In the genomic region with DNA sequence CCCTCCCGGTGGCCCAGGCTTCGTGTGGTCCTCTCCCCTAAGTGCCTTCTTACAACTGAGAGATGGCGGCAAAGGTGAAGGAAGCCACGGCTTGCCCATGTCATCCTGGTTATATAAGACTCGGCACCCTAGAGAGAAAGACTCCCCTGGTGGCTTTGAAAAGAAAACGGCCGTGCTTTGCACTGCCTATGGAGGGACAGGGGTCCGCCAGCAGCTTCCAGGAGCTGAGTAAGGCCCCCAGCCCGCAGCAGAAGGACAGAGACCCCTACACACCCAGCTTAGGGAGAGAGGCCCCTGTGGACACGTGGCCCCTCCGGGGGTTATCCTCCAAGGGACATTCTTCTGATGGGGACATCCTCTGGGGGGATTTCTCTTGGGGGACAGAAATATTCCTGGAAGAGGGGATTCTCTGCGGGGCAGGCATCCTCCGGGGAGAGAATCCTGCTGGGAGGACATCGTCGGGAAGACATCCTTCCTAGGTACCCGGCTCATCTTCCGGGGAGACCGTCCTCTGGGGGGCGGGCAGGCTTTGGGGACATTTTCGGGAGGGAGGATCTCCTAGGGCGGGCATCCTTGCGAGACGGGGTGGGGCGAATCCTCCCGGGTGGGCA, we compare ENCODE assay signal across 1 cellular context.
A peak's percentile ranks its signal among the peaks of the same experiment; 100 is the strongest.
TF ChIP-seq lines count a peak whose summit lies in the region.

No MANE protein-coding gene starts in this region.

TF ChIP-seq in HepG2, 621 proteins besides CTCF, POLR2A, EP300 and RAD21 (continued from another document and continues in another):
- TF ChIP-seq, protein P1, sequence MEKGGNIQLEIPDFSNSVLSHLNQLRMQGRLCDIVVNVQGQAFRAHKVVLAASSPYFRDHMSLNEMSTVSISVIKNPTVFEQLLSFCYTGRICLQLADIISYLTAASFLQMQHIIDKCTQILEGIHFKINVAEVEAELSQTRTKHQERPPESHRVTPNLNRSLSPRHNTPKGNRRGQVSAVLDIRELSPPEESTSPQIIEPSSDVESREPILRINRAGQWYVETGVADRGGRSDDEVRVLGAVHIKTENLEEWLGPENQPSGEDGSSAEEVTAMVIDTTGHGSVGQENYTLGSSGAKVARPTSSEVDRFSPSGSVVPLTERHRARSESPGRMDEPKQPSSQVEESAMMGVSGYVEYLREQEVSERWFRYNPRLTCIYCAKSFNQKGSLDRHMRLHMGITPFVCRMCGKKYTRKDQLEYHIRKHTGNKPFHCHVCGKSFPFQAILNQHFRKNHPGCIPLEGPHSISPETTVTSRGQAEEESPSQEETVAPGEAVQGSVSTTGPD (CRISPR knock-in tag; IDR thresholded peaks at IDR 0.05) = no peak
- TF ChIP-seq ELF1 (CRISPR knock-in tag; IDR thresholded peaks at IDR 0.05) (no peak), SAP130 (CRISPR knock-in tag; IDR thresholded peaks at IDR 0.05; ENCODE audit: low read depth) (peak; percentile 6; the same call in 1 of the 2 replicates), KLF16 (CRISPR knock-in tag; IDR thresholded peaks at IDR 0.05) (peak in 1 of 2 experiments; percentile 70; a peak in 1 of 4 replicates), TOPORS (CRISPR knock-in tag; IDR thresholded peaks at IDR 0.05) (no peak), ZMYM4 (CRISPR knock-in tag; IDR thresholded peaks at IDR 0.05) (no peak), ZNF207 (IDR thresholded peaks at IDR 0.05; ENCODE audit: borderline replicate concordance) (no peak), ZBTB8A (CRISPR knock-in tag; IDR thresholded peaks at IDR 0.05; ENCODE audit: borderline replicate concordance, low read depth) (no peak), ZNF256 (CRISPR knock-in tag; conservative IDR thresholded peaks at IDR 0.05) (no peak), BORCS8-MEF2B (CRISPR knock-in tag; IDR thresholded peaks at IDR 0.05) (no peak), NFE2L1 (CRISPR knock-in tag; IDR thresholded peaks at IDR 0.05; ENCODE audit: borderline replicate concordance) (no peak), HOXA5 (CRISPR knock-in tag; IDR thresholded peaks at IDR 0.05) (no peak), ZNF773 (CRISPR knock-in tag; IDR thresholded peaks at IDR 0.05; ENCODE audit: borderline replicate concordance) (no peak), ZNF101 (CRISPR knock-in tag; IDR thresholded peaks at IDR 0.05; ENCODE audit: borderline replicate concordance, low read depth) (no peak), HOXA9 (CRISPR knock-in tag; IDR thresholded peaks at IDR 0.05; ENCODE audit: borderline replicate concordance) (no peak), STAT5B (CRISPR knock-in tag; IDR thresholded peaks at IDR 0.05) (no peak), MTA3 (CRISPR knock-in tag; IDR thresholded peaks at IDR 0.05) (no peak), ZNF138 (CRISPR knock-in tag; IDR thresholded peaks at IDR 0.05; ENCODE audit: low read depth) (no peak), RBAK (CRISPR knock-in tag; IDR thresholded peaks at IDR 0.05) (no peak), FOSL2 (CRISPR knock-in tag; IDR thresholded peaks at IDR 0.05) (no peak), RORA (CRISPR knock-in tag; IDR thresholded peaks at IDR 0.05) (no peak), HDAC6 (IDR thresholded peaks at IDR 0.05; ENCODE audit: low read depth, low read length) (no peak), ARHGAP35 (CRISPR knock-in tag; IDR thresholded peaks at IDR 0.05; ENCODE audit: borderline replicate concordance) (no peak), ZC3H4 (CRISPR knock-in tag; IDR thresholded peaks at IDR 0.05; ENCODE audit: borderline replicate concordance) (no peak), GATAD1 (CRISPR knock-in tag; IDR thresholded peaks at IDR 0.05) (no peak), XRCC5 (optimal IDR thresholded peaks at IDR 0.05; ENCODE audit: low read length) (peak; percentile 74), PHF21A (CRISPR knock-in tag; IDR thresholded peaks at IDR 0.05) (no peak), ZNF749 (CRISPR knock-in tag; IDR thresholded peaks at IDR 0.05; ENCODE audit: borderline replicate concordance) (no peak), ZNF816 (CRISPR knock-in tag; IDR thresholded peaks at IDR 0.05; ENCODE audit: borderline replicate concordance) (no peak), ZNF136 (CRISPR knock-in tag; IDR thresholded peaks at IDR 0.05; ENCODE audit: low read depth) (0 out of 2 replicates have a peak, but pooled peaks have one; percentile 38), KAT8 (CRISPR knock-in tag; IDR thresholded peaks at IDR 0.05) (no peak), ZNF790 (CRISPR knock-in tag; IDR thresholded peaks at IDR 0.05; ENCODE audit: borderline replicate concordance) (no peak), ZSCAN31 (CRISPR knock-in tag; IDR thresholded peaks at IDR 0.05; ENCODE audit: low read depth) (no peak), PHF8 (CRISPR knock-in tag; IDR thresholded peaks at IDR 0.05) (no peak), ATM (IDR thresholded peaks at IDR 0.05; ENCODE audit: borderline replicate concordance) (no peak), SATB2 (CRISPR knock-in tag; IDR thresholded peaks at IDR 0.05) (no peak), ZNF619 (CRISPR knock-in tag; IDR thresholded peaks at IDR 0.05) (no peak), SMAD1 (CRISPR knock-in tag; IDR thresholded peaks at IDR 0.05; ENCODE audit: borderline replicate concordance, low read depth) (no peak), AGO1 (IDR thresholded peaks at IDR 0.05; ENCODE audit: low read depth, low read length, poor library complexity, severe bottlenecking) (no peak), NFYC (CRISPR knock-in tag; IDR thresholded peaks at IDR 0.05) (no peak), ZNF7 (CRISPR knock-in tag; IDR thresholded peaks at IDR 0.05) (no peak), ZBTB1 (CRISPR knock-in tag; IDR thresholded peaks at IDR 0.05; ENCODE audit: borderline replicate concordance) (no peak), ZNF792 (CRISPR knock-in tag; IDR thresholded peaks at IDR 0.05) (no peak), KDM5B (CRISPR knock-in tag; IDR thresholded peaks at IDR 0.05; ENCODE audit: borderline replicate concordance) (no peak)
- TF ChIP-seq, protein P2, sequence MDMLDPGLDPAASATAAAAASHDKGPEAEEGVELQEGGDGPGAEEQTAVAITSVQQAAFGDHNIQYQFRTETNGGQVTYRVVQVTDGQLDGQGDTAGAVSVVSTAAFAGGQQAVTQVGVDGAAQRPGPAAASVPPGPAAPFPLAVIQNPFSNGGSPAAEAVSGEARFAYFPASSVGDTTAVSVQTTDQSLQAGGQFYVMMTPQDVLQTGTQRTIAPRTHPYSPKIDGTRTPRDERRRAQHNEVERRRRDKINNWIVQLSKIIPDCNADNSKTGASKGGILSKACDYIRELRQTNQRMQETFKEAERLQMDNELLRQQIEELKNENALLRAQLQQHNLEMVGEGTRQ (IDR thresholded peaks at IDR 0.05; ENCODE audit: low read depth, low read length) = no peak
- TF ChIP-seq, protein P2 (CRISPR knock-in tag; IDR thresholded peaks at IDR 0.05; ENCODE audit: borderline replicate concordance) = no peak
- TF ChIP-seq, protein P3, sequence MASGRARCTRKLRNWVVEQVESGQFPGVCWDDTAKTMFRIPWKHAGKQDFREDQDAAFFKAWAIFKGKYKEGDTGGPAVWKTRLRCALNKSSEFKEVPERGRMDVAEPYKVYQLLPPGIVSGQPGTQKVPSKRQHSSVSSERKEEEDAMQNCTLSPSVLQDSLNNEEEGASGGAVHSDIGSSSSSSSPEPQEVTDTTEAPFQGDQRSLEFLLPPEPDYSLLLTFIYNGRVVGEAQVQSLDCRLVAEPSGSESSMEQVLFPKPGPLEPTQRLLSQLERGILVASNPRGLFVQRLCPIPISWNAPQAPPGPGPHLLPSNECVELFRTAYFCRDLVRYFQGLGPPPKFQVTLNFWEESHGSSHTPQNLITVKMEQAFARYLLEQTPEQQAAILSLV (CRISPR knock-in tag; IDR thresholded peaks at IDR 0.05; ENCODE audit: borderline replicate concordance) = no peak
- TF ChIP-seq, protein P4, sequence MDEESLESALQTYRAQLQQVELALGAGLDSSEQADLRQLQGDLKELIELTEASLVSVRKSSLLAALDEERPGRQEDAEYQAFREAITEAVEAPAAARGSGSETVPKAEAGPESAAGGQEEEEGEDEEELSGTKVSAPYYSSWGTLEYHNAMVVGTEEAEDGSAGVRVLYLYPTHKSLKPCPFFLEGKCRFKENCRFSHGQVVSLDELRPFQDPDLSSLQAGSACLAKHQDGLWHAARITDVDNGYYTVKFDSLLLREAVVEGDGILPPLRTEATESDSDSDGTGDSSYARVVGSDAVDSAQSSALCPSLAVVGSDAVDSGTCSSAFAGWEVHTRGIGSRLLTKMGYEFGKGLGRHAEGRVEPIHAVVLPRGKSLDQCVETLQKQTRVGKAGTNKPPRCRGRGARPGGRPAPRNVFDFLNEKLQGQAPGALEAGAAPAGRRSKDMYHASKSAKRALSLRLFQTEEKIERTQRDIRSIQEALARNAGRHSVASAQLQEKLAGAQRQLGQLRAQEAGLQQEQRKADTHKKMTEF (CRISPR knock-in tag; IDR thresholded peaks at IDR 0.05) = peak; percentile 61; the same call in 1 of the 2 replicates
- TF ChIP-seq, protein P5, sequence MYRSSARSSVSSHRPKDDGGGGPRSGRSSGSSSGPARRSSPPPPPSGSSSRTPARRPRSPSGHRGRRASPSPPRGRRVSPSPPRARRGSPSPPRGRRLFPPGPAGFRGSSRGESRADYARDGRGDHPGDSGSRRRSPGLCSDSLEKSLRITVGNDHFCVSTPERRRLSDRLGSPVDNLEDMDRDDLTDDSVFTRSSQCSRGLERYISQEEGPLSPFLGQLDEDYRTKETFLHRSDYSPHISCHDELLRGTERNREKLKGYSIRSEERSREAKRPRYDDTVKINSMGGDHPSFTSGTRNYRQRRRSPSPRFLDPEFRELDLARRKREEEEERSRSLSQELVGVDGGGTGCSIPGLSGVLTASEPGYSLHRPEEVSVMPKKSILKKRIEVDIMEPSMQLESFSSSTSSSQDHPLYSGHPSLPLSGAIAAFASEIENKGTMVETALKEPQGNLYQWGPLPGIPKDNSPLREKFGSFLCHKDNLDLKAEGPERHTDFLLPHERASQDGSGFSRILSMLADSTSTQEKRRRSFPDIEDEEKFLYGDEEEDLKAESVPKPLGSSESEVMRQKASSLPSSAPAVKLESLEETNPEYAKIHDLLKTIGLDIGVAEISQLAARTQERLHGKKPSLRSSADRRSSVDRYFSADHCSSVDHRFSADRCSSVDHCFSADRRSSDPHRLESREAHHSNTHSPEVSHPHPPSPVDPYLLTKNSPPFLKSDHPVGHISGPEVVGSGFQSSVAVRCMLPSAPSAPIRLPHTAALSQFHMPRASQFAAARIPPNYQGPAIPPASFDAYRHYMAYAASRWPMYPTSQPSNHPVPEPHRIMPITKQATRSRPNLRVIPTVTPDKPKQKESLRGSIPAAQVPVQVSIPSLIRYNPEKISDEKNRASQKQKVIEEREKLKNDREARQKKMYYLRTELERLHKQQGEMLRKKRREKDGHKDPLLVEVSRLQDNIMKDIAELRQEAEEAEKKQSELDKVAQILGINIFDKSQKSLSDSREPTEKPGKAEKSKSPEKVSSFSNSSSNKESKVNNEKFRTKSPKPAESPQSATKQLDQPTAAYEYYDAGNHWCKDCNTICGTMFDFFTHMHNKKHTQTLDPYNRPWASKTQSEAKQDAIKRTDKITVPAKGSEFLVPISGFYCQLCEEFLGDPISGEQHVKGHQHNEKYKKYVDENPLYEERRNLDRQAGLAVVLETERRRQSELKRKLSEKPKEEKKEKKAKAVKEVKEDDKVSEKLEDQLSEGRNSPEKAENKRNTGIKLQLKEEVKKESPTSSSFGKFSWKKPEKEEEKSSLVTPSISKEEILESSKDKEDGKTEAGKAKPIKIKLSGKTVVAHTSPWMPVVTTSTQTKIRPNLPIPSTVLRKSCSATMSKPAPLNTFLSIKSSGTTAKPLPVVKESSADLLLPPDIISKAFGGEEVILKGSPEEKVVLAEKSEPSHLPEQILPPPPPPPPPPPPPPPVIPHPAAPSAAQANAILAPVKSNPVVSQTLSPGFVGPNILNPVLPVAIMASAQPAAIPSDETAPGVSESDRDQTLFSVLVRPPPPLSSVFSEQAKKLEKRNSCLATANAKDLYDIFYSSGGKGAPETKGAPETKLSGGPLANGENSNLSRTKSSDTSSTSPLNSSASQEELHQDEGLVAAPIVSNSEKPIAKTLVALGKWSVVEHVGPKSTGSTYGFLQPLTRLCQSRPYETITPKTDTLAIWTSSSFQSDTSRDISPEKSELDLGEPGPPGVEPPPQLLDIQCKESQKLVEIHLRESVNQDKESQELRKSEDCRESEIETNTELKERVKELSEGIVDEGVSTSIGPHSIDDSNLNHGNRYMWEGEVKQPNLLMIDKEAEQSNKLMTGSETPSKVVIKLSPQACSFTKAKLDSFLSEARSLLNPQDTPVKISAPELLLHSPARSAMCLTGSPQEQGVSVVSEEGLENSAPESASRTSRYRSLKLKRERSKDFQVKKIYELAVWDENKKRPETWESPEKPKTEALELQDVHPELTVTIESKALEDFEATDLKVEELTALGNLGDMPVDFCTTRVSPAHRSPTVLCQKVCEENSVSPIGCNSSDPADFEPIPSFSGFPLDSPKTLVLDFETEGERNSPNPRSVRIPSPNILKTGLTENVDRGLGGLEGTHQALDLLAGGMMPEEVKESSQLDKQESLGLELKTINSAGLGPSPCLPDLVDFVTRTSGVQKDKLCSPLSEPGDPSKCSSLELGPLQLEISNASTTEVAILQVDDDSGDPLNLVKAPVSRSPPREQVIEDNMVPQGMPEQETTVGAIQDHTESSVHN (CRISPR knock-in tag; IDR thresholded peaks at IDR 0.05) = no peak
- TF ChIP-seq, protein P6, sequence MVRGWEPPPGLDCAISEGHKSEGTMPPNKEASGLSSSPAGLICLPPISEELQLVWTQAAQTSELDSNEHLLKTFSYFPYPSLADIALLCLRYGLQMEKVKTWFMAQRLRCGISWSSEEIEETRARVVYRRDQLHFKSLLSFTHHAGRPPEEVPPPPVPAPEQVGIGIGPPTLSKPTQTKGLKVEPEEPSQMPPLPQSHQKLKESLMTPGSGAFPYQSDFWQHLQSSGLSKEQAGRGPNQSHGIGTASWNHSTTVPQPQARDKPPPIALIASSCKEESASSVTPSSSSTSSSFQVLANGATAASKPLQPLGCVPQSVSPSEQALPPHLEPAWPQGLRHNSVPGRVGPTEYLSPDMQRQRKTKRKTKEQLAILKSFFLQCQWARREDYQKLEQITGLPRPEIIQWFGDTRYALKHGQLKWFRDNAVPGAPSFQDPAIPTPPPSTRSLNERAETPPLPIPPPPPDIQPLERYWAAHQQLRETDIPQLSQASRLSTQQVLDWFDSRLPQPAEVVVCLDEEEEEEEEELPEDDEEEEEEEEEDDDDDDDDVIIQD (CRISPR knock-in tag; IDR thresholded peaks at IDR 0.05; ENCODE audit: low read depth) = no peak
- TF ChIP-seq, protein P7, sequence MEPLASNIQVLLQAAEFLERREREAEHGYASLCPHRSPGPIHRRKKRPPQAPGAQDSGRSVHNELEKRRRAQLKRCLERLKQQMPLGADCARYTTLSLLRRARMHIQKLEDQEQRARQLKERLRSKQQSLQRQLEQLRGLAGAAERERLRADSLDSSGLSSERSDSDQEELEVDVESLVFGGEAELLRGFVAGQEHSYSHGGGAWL (CRISPR knock-in tag; IDR thresholded peaks at IDR 0.05) = no peak
- TF ChIP-seq, protein P8, sequence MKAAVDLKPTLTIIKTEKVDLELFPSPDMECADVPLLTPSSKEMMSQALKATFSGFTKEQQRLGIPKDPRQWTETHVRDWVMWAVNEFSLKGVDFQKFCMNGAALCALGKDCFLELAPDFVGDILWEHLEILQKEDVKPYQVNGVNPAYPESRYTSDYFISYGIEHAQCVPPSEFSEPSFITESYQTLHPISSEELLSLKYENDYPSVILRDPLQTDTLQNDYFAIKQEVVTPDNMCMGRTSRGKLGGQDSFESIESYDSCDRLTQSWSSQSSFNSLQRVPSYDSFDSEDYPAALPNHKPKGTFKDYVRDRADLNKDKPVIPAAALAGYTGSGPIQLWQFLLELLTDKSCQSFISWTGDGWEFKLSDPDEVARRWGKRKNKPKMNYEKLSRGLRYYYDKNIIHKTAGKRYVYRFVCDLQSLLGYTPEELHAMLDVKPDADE (CRISPR knock-in tag; IDR thresholded peaks at IDR 0.05) = no peak
